Comparison of ENCODE assay signal across 10 cellular contexts in genomic region chr10:98344589-98345038, GRCh38.
DNase-seq lines count a peak whose midpoint lies in the region; ATAC-seq and TF ChIP-seq lines count a peak whose summit lies in the region.
"Had no signal": no experiment of that assay in that cellular context is flagged by ENCODE, and none has a peak within 500 bp of the region (broad histone marks: within the 10 kb centered on the region; RNA-seq: fewer than 3 reads in every experiment).

No MANE protein-coding gene starts in this region.

- peaks cover 0 to 16% (median 11%) of the 10 kb centered on the region in 4 donors for H3K9me3 ChIP-seq in esophagus muscularis mucosa

- ATAC-seq in HG02981 (IDR thresholded peaks at IDR 0.05; ENCODE audit: unreplicated experiment) (no peak), GM21825 (IDR thresholded peaks at IDR 0.05; ENCODE audit: unreplicated experiment) (no peak)

- H3K27ac ChIP-seq in esophagus muscularis mucosa (replicated peaks in 1 of 4), result peak overlapping the region in 3 of 4 donors; percentile 1 to 33 (median 21)

- peak; percentile 36 for DNase-seq in AG08396 (ENCODE audit: low spot score)
- DNase-seq in NCI-H2029 treated with DMSO at 0.1 percent for 48 hours (lab: John Stamatoyannopoulos, UW), result peak; percentile 18
- peak; percentile 97 for DNase-seq in esophagus muscularis mucosa (ENCODE audit: extremely low spot score)
- peak; percentile 76 for DNase-seq in myocyte (ENCODE audit: low read depth)
- no peak for DNase-seq in islet precursor cell
- no peak for DNase-seq in nucleus accumbens (lab: John Stamatoyannopoulos, UW)
- DNase-seq: activated CD4-positive, alpha-beta T cell treated with anti-CD3 and anti-CD28 coated beads, Interleukin-2, amount 50 U/mL, for 48 hours; NCI-H1417 had no signal

- TF ChIP-seq EP300 in esophagus muscularis mucosa (IDR thresholded peaks at IDR 0.05), result no peak

- no peak for TF ChIP-seq CTCF in esophagus muscularis mucosa (IDR thresholded peaks at IDR 0.05)

- H3K27me3 ChIP-seq in esophagus muscularis mucosa, result peaks cover 0 to 11% (median 0%) of the 10 kb centered on the region in 4 donors

- no peak overlapping the region for H3K4me3 ChIP-seq in esophagus muscularis mucosa

- peaks cover 10 to 38% (median 18%) of the 10 kb centered on the region in 4 donors for H3K4me1 ChIP-seq in esophagus muscularis mucosa

- intact Hi-C loops in esophagus muscularis mucosa (cut with DNase I), result no loop called here

- 61% methylated on average over 6 of the region's 6 CpGs for WGBS in esophagus muscularis mucosa

- no peaks in the 10 kb centered on the region for H3K36me3 ChIP-seq in esophagus muscularis mucosa

- TF ChIP-seq POLR2A in esophagus muscularis mucosa (IDR thresholded peaks at IDR 0.05; ENCODE audit: low read depth), result no peak

Comparison
In these comparisons a context has a peak if more than half of its experiments do, and no peak if none do; other contexts are left out.
1. DNase-seq: peak in AG08396 (single experiment), NCI-H2029 treated with DMSO at 0.1 percent for 48 hours (single experiment), esophagus muscularis mucosa (single experiment) and myocyte (single experiment); none in islet precursor cell (single experiment) and nucleus accumbens (0 of 56).